In genomic region chr7:148368562-148368961, GRCh38 we compare ENCODE assay signal across 23 cellular contexts.
DNase-seq lines count a peak whose midpoint lies in the region; ATAC-seq and TF ChIP-seq lines count a peak whose summit lies in the region.
"Had no signal": no experiment of that assay in that cellular context is flagged by ENCODE, and none has a peak within 500 bp of the region (broad histone marks: within the 10 kb centered on the region; RNA-seq: fewer than 3 reads in every experiment).

No MANE protein-coding gene starts in this region.

- H3K18ac ChIP-seq in trophoblast cell (ENCODE audit: low read length), result no peak overlapping the region

- H3K27ac Mint-ChIP-seq in activated CD8-positive, alpha-beta memory T cell treated with anti-CD3 and anti-CD28 coated beads, Interleukin-2, amount 10 ng/mL, durations not matched to agents 7 days and 5 days, result no peak overlapping the region
- H3K27ac Mint-ChIP-seq: CD8-positive, alpha-beta memory T cell had no signal

- no peaks in the 10 kb centered on the region for H3K27me3 Mint-ChIP-seq in activated CD8-positive, alpha-beta memory T cell treated with anti-CD3 and anti-CD28 coated beads, Interleukin-2, amount 10 ng/mL, durations not matched to agents 7 days and 5 days

- no peak overlapping the region for H3K23ac ChIP-seq in trophoblast cell (ENCODE audit: low read length)

- H3K4me3 ChIP-seq in esophagus muscularis mucosa, result no peak overlapping the region
- no peak overlapping the region for H3K4me3 ChIP-seq in trophoblast cell (ENCODE audit: low read depth, low read length)
- H3K4me3 ChIP-seq in coronary artery, result no peak overlapping the region
- H3K4me3 ChIP-seq: PC-9, SJCRH30 had no signal

- H3K4ac ChIP-seq in trophoblast cell (ENCODE audit: low read depth, low read length), result no peak overlapping the region

- H3K79me1 ChIP-seq in trophoblast cell (ENCODE audit: low read length), result peaks cover 3% of the 10 kb centered on the region

- no peak overlapping the region for H4K91ac ChIP-seq in trophoblast cell (ENCODE audit: low read depth, low read length)

- no peak overlapping the region for H4K12ac ChIP-seq in trophoblast cell (ENCODE audit: low read depth, low read length)

- no peaks in the 10 kb centered on the region for H3K9me3 ChIP-seq in esophagus muscularis mucosa
- H3K9me3 ChIP-seq in trophoblast cell (ENCODE audit: insufficient read depth, low read depth, low read length), result peaks cover 4% of the 10 kb centered on the region
- H3K9me3 ChIP-seq: SJCRH30 had no signal

- H3K9me3 Mint-ChIP-seq in activated CD8-positive, alpha-beta memory T cell treated with anti-CD3 and anti-CD28 coated beads, Interleukin-2, amount 10 ng/mL, durations not matched to agents 7 days and 5 days (ENCODE audit: low read depth), result peaks cover 2% of the 10 kb centered on the region

- H3K27ac ChIP-seq in esophagus muscularis mucosa (replicated peaks in 1 of 4), result no peak overlapping the region
- H3K27ac ChIP-seq in trophoblast cell (ENCODE audit: low read depth, low read length), result peak overlapping the region; percentile 54
- H3K27ac ChIP-seq in coronary artery, result no peak overlapping the region
- H3K27ac ChIP-seq: C4-2B, PC-9, SJCRH30 had no signal

- H4K8ac ChIP-seq in trophoblast cell (ENCODE audit: low read depth, low read length), result no peak overlapping the region

- TF ChIP-seq CTCF in esophagus muscularis mucosa (IDR thresholded peaks at IDR 0.05) (no peak), coronary artery (IDR thresholded peaks at IDR 0.05) (no peak)

- DNase-seq in esophagus muscularis mucosa (ENCODE audit: extremely low spot score) (peak; percentile 29), trophoblast cell (no peak), posterior vena cava (ENCODE audit: low spot score) (no peak), coronary artery (ENCODE audit: low spot score) (no peak)
- DNase-seq in activated CD8-positive, alpha-beta memory T cell treated with anti-CD3 and anti-CD28 coated beads, Interleukin-2, amount 10 ng/mL, durations not matched to agents 7 days and 5 days, result no peak
- DNase-seq: CD8-positive, alpha-beta memory T cell; DMS 273 treated with DMSO at 0.1 percent for 48 hours; DMS79; EL; GF-D8; HCEC 1CT; NCI-H1092 treated with DMSO at 0.1 percent for 48 hours; NCI-H1436 treated with DMSO at 0.1 percent for 48 hours; NCI-H187 treated with DMSO at 0.1 percent for 48 hours; NCI-H2107; NCI-H446 treated with DMSO at 0.1 percent for 48 hours; NCI-H526; PC-9; SJCRH30 had no signal

- H3K27me3 ChIP-seq in esophagus muscularis mucosa (no peaks in the 10 kb centered on the region), trophoblast cell (ENCODE audit: insufficient read depth, low read length) (no peaks in the 10 kb centered on the region)

- H3K4me1 ChIP-seq in esophagus muscularis mucosa (no peaks in the 10 kb centered on the region), trophoblast cell (ENCODE audit: control insufficient read depth in 1 of 2, insufficient read depth in 2 of 2, low read length in 2 of 2) (peaks cover 0 to 2% of the 10 kb centered on the region in 2 experiments)
- H3K4me1 ChIP-seq: SJCRH30 had no signal

- H2BK5ac ChIP-seq in trophoblast cell (ENCODE audit: low read depth, low read length, poor library complexity), result peak overlapping the region; percentile 34

- no peaks in the 10 kb centered on the region for H3K79me2 ChIP-seq in trophoblast cell (ENCODE audit: control insufficient read depth, insufficient read depth, low read length, poor library complexity)

- H2AFZ ChIP-seq in trophoblast cell (ENCODE audit: insufficient read depth, low read length, poor library complexity), result no peak overlapping the region
- H2AFZ ChIP-seq: PC-9 had no signal

- H3K4me3 Mint-ChIP-seq in activated CD8-positive, alpha-beta memory T cell treated with anti-CD3 and anti-CD28 coated beads, Interleukin-2, amount 10 ng/mL, durations not matched to agents 7 days and 5 days, result no peak overlapping the region
- H3K4me3 Mint-ChIP-seq: CD8-positive, alpha-beta memory T cell had no signal

- no peaks in the 10 kb centered on the region for H3K4me1 Mint-ChIP-seq in activated CD8-positive, alpha-beta memory T cell treated with anti-CD3 and anti-CD28 coated beads, Interleukin-2, amount 10 ng/mL, durations not matched to agents 7 days and 5 days
- H3K4me1 Mint-ChIP-seq: CD8-positive, alpha-beta memory T cell had no signal

- H3K36me3 ChIP-seq in esophagus muscularis mucosa (no peaks in the 10 kb centered on the region), trophoblast cell (ENCODE audit: control insufficient read depth in 1 of 2, insufficient read depth in 2 of 2, low read length in 2 of 2) (peaks cover 4 to 9% of the 10 kb centered on the region in 2 experiments)
- H3K36me3 ChIP-seq: SJCRH30 had no signal

- TF ChIP-seq POLR2A in esophagus muscularis mucosa (IDR thresholded peaks at IDR 0.05; ENCODE audit: low read depth), result no peak

- 80% methylated on average over 10 of the region's 10 CpGs for WGBS in esophagus muscularis mucosa
- WGBS in trophoblast cell (ENCODE audit: extremely low coverage, insufficient coverage, insufficient read length), result no CpG with 5 or more reads among the region's 10 CpGs

- ATAC-seq in HG03520 (IDR thresholded peaks at IDR 0.05; ENCODE audit: unreplicated experiment) (peak; percentile 23), HG02623 (IDR thresholded peaks at IDR 0.05; ENCODE audit: unreplicated experiment) (no peak)
- ATAC-seq in activated CD8-positive, alpha-beta memory T cell treated with anti-CD3 and anti-CD28 coated beads, Interleukin-2, amount 10 ng/mL, durations not matched to agents 7 days and 5 days, result no peak
- ATAC-seq: Right ventricle myocardium inferior had no signal

- H2BK12ac ChIP-seq in trophoblast cell (ENCODE audit: low read length), result no peak overlapping the region

- H3K9ac ChIP-seq in trophoblast cell (ENCODE audit: low read length), result no peak overlapping the region

- no peak overlapping the region for H3K14ac ChIP-seq in trophoblast cell (ENCODE audit: low read length)

- no peak for TF ChIP-seq EP300 in esophagus muscularis mucosa (IDR thresholded peaks at IDR 0.05)

- no peak overlapping the region for H2AK5ac ChIP-seq in trophoblast cell (ENCODE audit: low read length)

- H3K36me3 Mint-ChIP-seq in activated CD8-positive, alpha-beta memory T cell treated with anti-CD3 and anti-CD28 coated beads, Interleukin-2, amount 10 ng/mL, durations not matched to agents 7 days and 5 days, result no peaks in the 10 kb centered on the region
- H3K36me3 Mint-ChIP-seq: CD8-positive, alpha-beta memory T cell had no signal

- no peak overlapping the region for H2BK120ac ChIP-seq in trophoblast cell (ENCODE audit: insufficient read depth, low read length, poor library complexity)

- H3K4me2 ChIP-seq in trophoblast cell (ENCODE audit: low read length), result no peak overlapping the region
- H3K4me2 ChIP-seq: PC-9 had no signal

- intact Hi-C loops in esophagus muscularis mucosa (cut with DNase I), result no loop called here
- intact Hi-C loops in posterior vena cava (cut with DNase I), result no loop called here

- CTCF ChIA-PET in activated CD8-positive, alpha-beta memory T cell treated with anti-CD3 and anti-CD28 coated beads, Interleukin-2, amount 10 ng/mL, durations not matched to agents 7 days and 5 days (lab: Charles Lee), result no interaction called here
